Comparison of ENCODE assay signal across 27 cellular contexts in the genomic region with DNA sequence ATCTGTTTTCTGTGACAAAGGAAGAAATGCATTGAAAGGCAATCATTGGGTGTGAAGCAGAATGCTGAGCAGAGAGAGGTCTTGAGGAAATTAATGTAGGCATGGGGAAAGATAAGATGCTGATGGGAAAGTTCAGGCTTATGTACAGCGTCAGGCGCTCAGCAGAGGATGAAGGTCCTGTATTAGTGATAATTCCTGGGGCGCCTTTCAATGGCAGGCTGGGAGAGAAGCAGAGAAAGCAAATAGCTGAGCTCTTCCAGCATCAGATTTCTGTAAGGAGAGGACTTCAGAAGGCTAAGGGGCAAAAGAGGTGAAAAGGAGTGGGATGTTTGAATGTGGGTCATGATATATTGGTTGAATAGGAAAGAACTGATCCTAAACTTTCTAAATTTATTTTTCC.
"Had no signal": no experiment of that assay in that cellular context is flagged by ENCODE, and none has a peak within 500 bp of the region (broad histone marks: within the 10 kb centered on the region; RNA-seq: fewer than 3 reads in every experiment).

No MANE protein-coding gene starts in this region.

- ATAC-seq: activated T-cell treated with anti-CD3 and anti-CD28 coated beads, Interleukin-2, amount 50 U/mL, for 4 hours; Panc1; T-helper 17 cell had no signal

- H3K4me1 Mint-ChIP-seq: activated B cell treated with CpG ODN at 0.5 μM for 24 hours; activated CD4-positive, alpha-beta T cell treated with anti-CD3 and anti-CD28 coated beads, Interleukin-2, amount 10 ng/mL, durations not matched to agents 7 days and 5 days; brain; central memory CD8-positive, alpha-beta T cell; T-helper 17 cell had no signal

- H3K9me3 Mint-ChIP-seq: activated B cell treated with CpG ODN at 0.5 μM for 24 hours had no signal

- H3K36me3 Mint-ChIP-seq: activated CD4-positive, alpha-beta memory T cell treated with anti-CD3 and anti-CD28 coated beads for 36 hours; activated naive CD8-positive, alpha-beta T cell; brain had no signal

- H3K27ac ChIP-seq: RWPE1 had no signal

- DNase-seq: activated B cell treated with CpG ODN at 0.5 μM for 24 hours; activated CD4-positive, alpha-beta memory T cell treated with anti-CD3 and anti-CD28 coated beads for 36 hours; activated CD4-positive, alpha-beta T cell treated with anti-CD3 and anti-CD28 coated beads for 1 hour; activated CD4-positive, alpha-beta T cell treated with anti-CD3 and anti-CD28 coated beads, Interleukin-2, amount 10 ng/mL, durations not matched to agents 7 days and 5 days; activated CD8-positive, alpha-beta memory T cell treated with anti-CD3 and anti-CD28 coated beads for 24 hours; activated effector memory CD4-positive, alpha-beta T cell treated with anti-CD3 and anti-CD28 coated beads, Interleukin-2, amount 50 U/mL, for 16 hours; activated naive CD4-positive, alpha-beta T cell treated with Interleukin-2 at 50 U/mL for 16 hours; activated T-cell treated with anti-CD3 and anti-CD28 coated beads, Interleukin-2, amount 50 U/mL, for 4 hours; amygdala; Kasumi-1; NCI-H1105 treated with DMSO at 0.1 percent for 48 hours; NCI-H1436 treated with DMSO at 0.1 percent for 48 hours; NCI-H1930; NCI-H345; NCI-H510A; NCI-H526 treated with DMSO at 0.1 percent for 48 hours; NK-92 treated with Interleukin-12 subunit alpha and Interleukin-12 subunit beta, amount 100 ng/mL, for 24 hours; OCI-M1; Right ventricle myocardium superior; T-helper 17 cell; T-helper 9 cell had no signal

- H3K27ac Mint-ChIP-seq: activated B cell treated with CpG ODN at 0.5 μM for 24 hours; activated CD4-positive, alpha-beta memory T cell treated with anti-CD3 and anti-CD28 coated beads for 36 hours; activated CD4-positive, alpha-beta T cell treated with anti-CD3 and anti-CD28 coated beads, Interleukin-2, amount 10 ng/mL, durations not matched to agents 7 days and 5 days; activated naive CD8-positive, alpha-beta T cell; brain; T-helper 17 cell had no signal

- H3K4me3 Mint-ChIP-seq: activated B cell treated with CpG ODN at 0.5 μM for 24 hours; activated CD4-positive, alpha-beta memory T cell treated with anti-CD3 and anti-CD28 coated beads for 36 hours; activated CD4-positive, alpha-beta T cell treated with anti-CD3 and anti-CD28 coated beads, Interleukin-2, amount 10 ng/mL, durations not matched to agents 7 days and 5 days; activated naive CD8-positive, alpha-beta T cell; activated T-cell treated with anti-CD3 and anti-CD28 coated beads, Interleukin-2, amount 50 U/mL, for 4 hours; brain; central memory CD8-positive, alpha-beta T cell; T-helper 17 cell had no signal

- H3K27me3 Mint-ChIP-seq: activated B cell treated with CpG ODN at 0.5 μM for 24 hours; activated CD4-positive, alpha-beta memory T cell treated with anti-CD3 and anti-CD28 coated beads for 36 hours; activated CD4-positive, alpha-beta T cell treated with anti-CD3 and anti-CD28 coated beads, Interleukin-2, amount 10 ng/mL, durations not matched to agents 7 days and 5 days; brain; central memory CD8-positive, alpha-beta T cell; T-helper 17 cell had no signal

- FAIRE-seq: astrocyte had no signal
